4 cellular contexts compared by ENCODE assay signal in genomic region chr7:44599222-44599621, GRCh38. TPM values are rescaled to one million over a fixed set of nuclear protein-coding genes. Genes with fewer than 3 reads are reported as not detected.
"Had no signal": no experiment of that assay in that cellular context is flagged by ENCODE, and none has a peak within 500 bp of the region (broad histone marks: within the 10 kb centered on the region; RNA-seq: fewer than 3 reads in every experiment).

No MANE protein-coding gene starts in this region.

- ATAC-seq: GM23338 had no signal

- H3K9me3 Mint-ChIP-seq: GM23338, H9 had no signal

- H3K4me3 Mint-ChIP-seq: GM23338, H9 had no signal

- H3K4me3 ChIP-seq: GM23338 had no signal

- DNase-seq: H9, HCEC 1CT, IMR-90 had no signal

- H3K27ac Mint-ChIP-seq: GM23338, H9 had no signal

- H3K4me1 Mint-ChIP-seq: GM23338, H9 had no signal

RNA-seq across cellular contexts. Expression of gene NPC1L1, which starts 58.1 kb away (rescaled TPM):
- total RNA-seq: GM23338, IMR-90 had no signal
